In genomic region chr1:52904590-52905375, GRCh38 we compare ENCODE assay signal across 8 cellular contexts. TPM values are rescaled to one million over a fixed set of nuclear protein-coding genes. Genes with fewer than 3 reads are reported as not detected.
DNase-seq lines count a peak whose midpoint lies in the region; ATAC-seq, FAIRE-seq and TF ChIP-seq lines count a peak whose summit lies in the region.

No MANE protein-coding gene starts in this region.

- H3K9me3 ChIP-seq in OCI-LY7 (ENCODE audit: low read length) (no peaks in the 10 kb centered on the region), small intestine (ENCODE audit: control insufficient read depth, low read depth) (no peaks in the 10 kb centered on the region)

- no peaks in the 10 kb centered on the region for H4K20me1 ChIP-seq in OCI-LY7 (ENCODE audit: insufficient read depth, low read length)

- H3K4me3 ChIP-seq in BJ (ENCODE audit: low read depth, low read length) (no peak overlapping the region), OCI-LY7 (ENCODE audit: low read depth, low read length, poor library complexity, severe bottlenecking) (no peak overlapping the region), brain microvascular endothelial cell (ENCODE audit: low read depth, low read length) (no peak overlapping the region), small intestine (ENCODE audit: low read depth in 1 of 2, low read length in 2 of 2) (no peak overlapping the region)

- H3K9me3 Mint-ChIP-seq in natural killer cell treated with Interleukin-12 subunit alpha and Interleukin-12 subunit beta and Interleukin-15 and Interleukin-18, amount 100 ng/mL, for 72 hours = no peaks in the 10 kb centered on the region

- CTCF ChIA-PET in BJ (lab: Yijun Ruan, JAX) (interaction anchor here (1.0 to 2.1 kb wide), 6 partner anchors 16 to 291 kb away, joined by 3 to 11 read pairs (median 4); partner anchors contain the start of genes ECHDC2 and SCP2), OCI-LY7 (lab: Charles Lee; ENCODE audit: unreplicated experiment) (no interaction called here)

- H3K27me3 ChIP-seq in BJ (ENCODE audit: control insufficient read depth, insufficient read depth, low read length) (no peaks in the 10 kb centered on the region), brain microvascular endothelial cell (replicated peaks) (no peaks in the 10 kb centered on the region), small intestine (ENCODE audit: control insufficient read depth in 2 of 2, insufficient read depth in 2 of 2, low read length in 2 of 2) (no peaks in the 10 kb centered on the region)

- ATAC-seq in GM19372 (IDR thresholded peaks at IDR 0.05; ENCODE audit: low read depth, unreplicated experiment) (peak; percentile 79), GM19467 (IDR thresholded peaks at IDR 0.05; ENCODE audit: unreplicated experiment) (no peak), HG03025 (IDR thresholded peaks at IDR 0.05; ENCODE audit: low FRiP score, unreplicated experiment) (no peak)
- peak; percentile 20 to 63 for ATAC-seq in natural killer cell treated with Interleukin-12 subunit alpha and Interleukin-12 subunit beta and Interleukin-15 and Interleukin-18, amount 100 ng/mL, for 72 hours

- no peaks in the 10 kb centered on the region for H3K79me2 ChIP-seq in OCI-LY7 (ENCODE audit: insufficient read depth, low read depth, low read length)

- H3K9me2 ChIP-seq in OCI-LY7 (ENCODE audit: insufficient read depth, low read length) = no peaks in the 10 kb centered on the region

- H3K36me3 ChIP-seq in BJ (ENCODE audit: control insufficient read depth, insufficient read depth, low read length) = peaks cover 2% of the 10 kb centered on the region; the same call in 1 of the 2 replicates
- no peaks in the 10 kb centered on the region for H3K36me3 ChIP-seq in OCI-LY7 (ENCODE audit: insufficient read depth, low read length)
- H3K36me3 ChIP-seq in brain microvascular endothelial cell (replicated peaks) = no peaks in the 10 kb centered on the region
- H3K36me3 ChIP-seq in small intestine (ENCODE audit: control insufficient read depth in 2 of 2, insufficient read depth in 2 of 2, low read length in 2 of 2) = no peaks in the 10 kb centered on the region

- H2AFZ ChIP-seq in OCI-LY7 (ENCODE audit: low read length) = peak overlapping the region; percentile 37; the same call in 1 of the 2 replicates

- H3K27ac ChIP-seq in OCI-LY7 (ENCODE audit: low read depth, low read length, poor library complexity, severe bottlenecking) (no peak overlapping the region), brain microvascular endothelial cell (no peak overlapping the region), small intestine (ENCODE audit: low read depth in 1 of 2, low read length in 1 of 2) (no peak overlapping the region)

- H3K27ac Mint-ChIP-seq in natural killer cell treated with Interleukin-12 subunit alpha and Interleukin-12 subunit beta and Interleukin-15 and Interleukin-18, amount 100 ng/mL, for 72 hours = peak overlapping the region in 1 of 2 donors; percentile 51

- no peak overlapping the region for H3K4me2 ChIP-seq in OCI-LY7 (ENCODE audit: low read length)

- no peak for DNase-seq in BJ (ENCODE audit: low read depth)
- peak; percentile 58 for DNase-seq in OCI-LY7 (ENCODE audit: low spot score)
- peak; percentile 22 for DNase-seq in brain microvascular endothelial cell
- DNase-seq in natural killer cell treated with Interleukin-12 subunit alpha and Interleukin-12 subunit beta and Interleukin-15 and Interleukin-18, amount 100 ng/mL, for 72 hours (ENCODE audit: low spot score) = no peak
- no peak for DNase-seq in small intestine

- in situ Hi-C loops in brain microvascular endothelial cell (cut with HindIII; ENCODE audit: low pct_ligation_motif_present, low sequenced_read_pairs) = no loop called here

- TF ChIP-seq CTCF in BJ (IDR thresholded peaks at IDR 0.05; ENCODE audit: insufficient read depth, low read depth, low read length) = peak; percentile 44; the same call in 1 of the 2 replicates
- TF ChIP-seq CTCF in OCI-LY7 (conservative IDR thresholded peaks at IDR 0.05; ENCODE audit: low read length) = peak; percentile 77
- peak; percentile 64 for TF ChIP-seq CTCF in brain microvascular endothelial cell (IDR thresholded peaks at IDR 0.05; ENCODE audit: low read depth, low read length, missing control alignments)

- H3K4me3 Mint-ChIP-seq in natural killer cell treated with Interleukin-12 subunit alpha and Interleukin-12 subunit beta and Interleukin-15 and Interleukin-18, amount 100 ng/mL, for 72 hours = no peak overlapping the region

- H3K4me1 ChIP-seq in OCI-LY7 (ENCODE audit: insufficient read depth, low read length, poor library complexity, severe bottlenecking) = peaks cover 3% of the 10 kb centered on the region
- no peaks in the 10 kb centered on the region for H3K4me1 ChIP-seq in small intestine (ENCODE audit: control insufficient read depth in 2 of 2, insufficient read depth in 1 of 2, low read depth in 1 of 2, low read length in 1 of 2)

- BruUV-seq in OCI-LY7 (replicated peaks; lab: Mats Ljungman, UMichigan) = no TSS peak

- intact Hi-C loops in OCI-LY7 (cut with micrococcal nuclease; ENCODE audit: unreplicated experiment) = loop anchor here (1.0 to 10.0 kb wide), 2 partner anchors 150 to 278 kb away; no protein-coding TSS in a partner anchor

- no peaks in the 10 kb centered on the region for H3K36me3 Mint-ChIP-seq in natural killer cell treated with Interleukin-12 subunit alpha and Interleukin-12 subunit beta and Interleukin-15 and Interleukin-18, amount 100 ng/mL, for 72 hours

- no peaks in the 10 kb centered on the region for H3K27me3 Mint-ChIP-seq in natural killer cell treated with Interleukin-12 subunit alpha and Interleukin-12 subunit beta and Interleukin-15 and Interleukin-18, amount 100 ng/mL, for 72 hours

- WGBS in small intestine, 3 donors = 75 to 81% (median 79%) methylated on average over 22 to 23 of the region's 23 CpGs

- no peak for FAIRE-seq in small intestine (lab: Jason Lieb, UNC)

- peaks cover 0 to 2% of the 10 kb centered on the region in 2 donors for H3K4me1 Mint-ChIP-seq in natural killer cell treated with Interleukin-12 subunit alpha and Interleukin-12 subunit beta and Interleukin-15 and Interleukin-18, amount 100 ng/mL, for 72 hours (ENCODE audit: low read depth in 2 of 2)

- POLR2A ChIA-PET in BJ (lab: Charles Lee) (no interaction called here), OCI-LY7 (lab: Charles Lee) (no interaction called here)

RNA-seq across cellular contexts. Expression of gene ECHDC2, which starts 16.8 kb away (rescaled TPM):
- polyA plus RNA-seq in BJ (2011; rRNA removed) = 50.2 and 77.8 TPM in 2 replicates
- 15.7 and 16.8 TPM in 2 replicates for polyA minus RNA-seq in BJ (2011; rRNA and poly(A)+ RNA removed)
- not detected in 2 replicates for total RNA-seq in OCI-LY7 (2014; rRNA removed; shearing (Covaris generic))
- not detected in 2 replicates for total RNA-seq in OCI-LY7 (2022)
- total RNA-seq in natural killer cell treated with Interleukin-12 subunit alpha and Interleukin-12 subunit beta and Interleukin-15 and Interleukin-18, amount 100 ng/mL, for 72 hours = 10 to 100 TPM; 65.1 to 77.6 TPM
- 100 to 1,000 TPM in 2 of 3 donors, 10 to 100 TPM in 1; 67.4 to 255 (median 219) TPM for polyA plus RNA-seq in small intestine

RNA-seq across cellular contexts. Expression of gene SCP2, which starts 22.3 kb away (rescaled TPM):
- 50.0 and 122 TPM in 2 replicates for polyA plus RNA-seq in BJ (2011; rRNA removed)
- polyA minus RNA-seq in BJ (2011; rRNA and poly(A)+ RNA removed) = 29.9 and 38.1 TPM in 2 replicates
- total RNA-seq in OCI-LY7 (2014; rRNA removed; shearing (Covaris generic)) = 63.9 and 65.6 TPM in 2 replicates
- total RNA-seq in OCI-LY7 (2022) = 75.5 and 77.1 TPM in 2 replicates
- 10 to 100 TPM; 75.1 to 86.8 TPM for total RNA-seq in natural killer cell treated with Interleukin-12 subunit alpha and Interleukin-12 subunit beta and Interleukin-15 and Interleukin-18, amount 100 ng/mL, for 72 hours
- 100 to 1,000 TPM; 239 to 852 (median 488) TPM for polyA plus RNA-seq in small intestine

Comparison
In these comparisons a context has a peak if more than half of its experiments do, and no peak if none do; other contexts are left out.
1. DNase-seq: peak in OCI-LY7 (single experiment) and brain microvascular endothelial cell (single experiment); none in BJ (single experiment), natural killer cell treated with Interleukin-12 subunit alpha and Interleukin-12 subunit beta and Interleukin-15 and Interleukin-18, amount 100 ng/mL, for 72 hours (single experiment) and small intestine (single experiment).
2. ATAC-seq: peak in GM19372 (single experiment) and natural killer cell treated with Interleukin-12 subunit alpha and Interleukin-12 subunit beta and Interleukin-15 and Interleukin-18, amount 100 ng/mL, for 72 hours (2 of 2); none in GM19467 (single experiment) and HG03025 (single experiment).
3. RNA of gene ECHDC2, which starts 16.8 kb away (total RNA-seq): 65.1 to 77.6 TPM in natural killer cell treated with Interleukin-12 subunit alpha and Interleukin-12 subunit beta and Interleukin-15 and Interleukin-18, amount 100 ng/mL, for 72 hours; not detected in OCI-LY7; every median in the first group is over 10 times any median in the second.
4. Peak in every context shown above with its lines, with median percentiles within 50 percentile points of each other: CTCF ChIP-seq.